In the genomic region with DNA sequence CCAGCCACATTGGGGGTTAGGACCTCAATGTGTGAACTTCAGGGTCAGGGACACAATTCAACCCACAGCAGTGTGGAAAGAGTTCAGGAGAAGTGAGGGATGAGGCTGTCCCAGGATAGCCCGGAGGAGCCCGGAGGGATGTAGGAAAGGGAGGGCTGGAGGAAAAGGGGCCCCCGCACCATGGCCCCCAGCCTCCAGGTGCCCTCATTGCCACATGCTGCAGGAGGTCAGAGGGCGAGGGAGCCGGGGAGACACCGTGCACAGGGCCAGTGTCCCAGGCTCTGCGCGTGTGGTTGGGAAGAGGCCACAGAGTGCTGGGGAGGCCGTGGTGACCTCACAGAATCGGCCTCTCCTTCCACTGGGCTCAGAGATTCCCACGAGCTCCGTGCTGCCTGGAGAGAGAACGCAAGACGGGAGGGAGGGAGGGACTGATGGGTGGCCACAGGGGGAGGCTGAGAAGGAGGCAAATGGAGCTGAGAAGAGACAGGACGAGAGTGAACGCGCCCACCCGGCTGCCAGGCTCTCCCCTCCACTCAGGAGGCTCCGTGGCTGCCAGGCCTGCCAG, we compare ENCODE assay signal across 16 cellular contexts.
DNase-seq lines count a peak whose midpoint lies in the region; ATAC-seq and TF ChIP-seq lines count a peak whose summit lies in the region.
"Had no signal": no experiment of that assay in that cellular context is flagged by ENCODE, and none has a peak within 500 bp of the region (broad histone marks: within the 10 kb centered on the region; RNA-seq: fewer than 3 reads in every experiment).

No MANE protein-coding gene starts in this region.

- H3K9me3 Mint-ChIP-seq in neural crest cell: peaks cover 11% of the 10 kb centered on the region
- H3K9me3 Mint-ChIP-seq: activated CD4-positive, alpha-beta memory T cell treated with anti-CD3 and anti-CD28 coated beads for 36 hours had no signal

- H3K27ac Mint-ChIP-seq in neural crest cell (ENCODE audit: unreplicated experiment): peak overlapping the region; percentile 12
- H3K27ac Mint-ChIP-seq: activated CD4-positive, alpha-beta memory T cell treated with anti-CD3 and anti-CD28 coated beads for 36 hours; activated T-helper 1 cell treated with anti-CD3 and anti-CD28 coated beads, Interleukin-12 subunit alpha, Interleukin-12 subunit beta, Interleukin-2, Interleukin-4 antibody, amounts not matched to agents 30 ng/mL and 10 ng/mL and 1 ng/mL, durations not matched to agents 14 hours and 24 hours and 36 hours had no signal

- H3K9me3 ChIP-seq in upper lobe of right lung: no peaks in the 10 kb centered on the region
- H3K9me3 ChIP-seq: adrenal gland, psoas muscle had no signal

- H3K36me3 Mint-ChIP-seq in neural crest cell (ENCODE audit: low read depth): peaks cover 6% of the 10 kb centered on the region
- H3K36me3 Mint-ChIP-seq: activated CD4-positive, alpha-beta memory T cell treated with anti-CD3 and anti-CD28 coated beads for 36 hours had no signal

- H3K4me1 ChIP-seq in upper lobe of right lung: no peaks in the 10 kb centered on the region
- H3K4me1 ChIP-seq: adrenal gland, psoas muscle had no signal

- H3K4me3 Mint-ChIP-seq in neural crest cell: no peak overlapping the region
- H3K4me3 Mint-ChIP-seq: activated CD4-positive, alpha-beta memory T cell treated with anti-CD3 and anti-CD28 coated beads for 36 hours; activated T-helper 1 cell treated with anti-CD3 and anti-CD28 coated beads, Interleukin-12 subunit alpha, Interleukin-12 subunit beta, Interleukin-2, Interleukin-4 antibody, amounts not matched to agents 30 ng/mL and 10 ng/mL and 1 ng/mL, durations not matched to agents 14 hours and 24 hours and 36 hours had no signal

- H3K4me1 Mint-ChIP-seq in neural crest cell: peaks cover 14% of the 10 kb centered on the region

- DNase-seq in activated effector memory CD4-positive, alpha-beta T cell treated with anti-CD3 and anti-CD28 coated beads, Interleukin-2, amount 50 U/mL, for 16 hours: peak; percentile 39
- no peak for DNase-seq in activated effector memory CD4-positive, alpha-beta T cell treated with Interleukin-2 at 50 U/mL for 16 hours
- DNase-seq in cardiac septum (ENCODE audit: low spot score) (peak; percentile 63), neural crest cell (ENCODE audit: low read depth, low spot score) (no peak), upper lobe of right lung (no peak), A172 (ENCODE audit: low spot score) (no peak), NCI-H524 treated with DMSO at 0.1 percent for 48 hours (lab: John Stamatoyannopoulos, UW) (no peak), HuH-7 (ENCODE audit: low spot score) (no peak)
- DNase-seq: activated CD4-positive, alpha-beta memory T cell treated with anti-CD3 and anti-CD28 coated beads for 36 hours; central memory CD4-positive, alpha-beta T cell; hippocampal formation; NCI-H1694 treated with DMSO at 0.1 percent for 48 hours; NCI-H69; psoas muscle had no signal

- intact Hi-C loops in cardiac septum (cut with DNase I): no loop called here
- intact Hi-C loops in upper lobe of right lung (cut with DNase I): no loop called here

- H3K27me3 Mint-ChIP-seq in neural crest cell (ENCODE audit: low read depth): peaks cover 86% of the 10 kb centered on the region

- TF ChIP-seq CTCF in neural crest cell (conservative IDR thresholded peaks at IDR 0.05) (no peak), upper lobe of right lung (IDR thresholded peaks at IDR 0.05) (no peak)

- no peak overlapping the region for H3K4me3 ChIP-seq in upper lobe of right lung
- H3K4me3 ChIP-seq: adrenal gland, psoas muscle had no signal

- H3K27me3 ChIP-seq in upper lobe of right lung: no peaks in the 10 kb centered on the region
- H3K27me3 ChIP-seq: adrenal gland had no signal

- H3K36me3 ChIP-seq in upper lobe of right lung: no peaks in the 10 kb centered on the region
- H3K36me3 ChIP-seq: adrenal gland had no signal

- H3K27ac ChIP-seq in upper lobe of right lung: no peak overlapping the region
- H3K27ac ChIP-seq: adrenal gland, psoas muscle had no signal

- ATAC-seq in upper lobe of right lung: peak; percentile 49

Comparison
In these comparisons a context has a peak if more than half of its experiments do, and no peak if none do; other contexts are left out.
1. DNase-seq: peak in activated effector memory CD4-positive, alpha-beta T cell treated with anti-CD3 and anti-CD28 coated beads, Interleukin-2, amount 50 U/mL, for 16 hours (single experiment) and cardiac septum (single experiment); none in activated effector memory CD4-positive, alpha-beta T cell treated with Interleukin-2 at 50 U/mL for 16 hours (single experiment), neural crest cell (single experiment), upper lobe of right lung (single experiment), A172 (single experiment), NCI-H524 treated with DMSO at 0.1 percent for 48 hours (single experiment) and HuH-7 (single experiment).